Comparison of ENCODE assay signal across 9 cellular contexts in genomic region chr15:77634266-77634962, GRCh38.
DNase-seq lines count a peak whose midpoint lies in the region; ATAC-seq lines count a peak whose summit lies in the region.
"Had no signal": no experiment of that assay in that cellular context is flagged by ENCODE, and none has a peak within 500 bp of the region (broad histone marks: within the 10 kb centered on the region; RNA-seq: fewer than 3 reads in every experiment).

No MANE protein-coding gene starts in this region.

- H3K4me1 ChIP-seq in HUES48 (ENCODE audit: control insufficient read depth, insufficient read depth, low read length): peaks cover 43% of the 10 kb centered on the region

- H3K9me3 ChIP-seq in HUES48 (ENCODE audit: control insufficient read depth, insufficient read depth, low read length) (no peaks in the 10 kb centered on the region), iPS-18c (ENCODE audit: control insufficient read depth, insufficient read depth, low read length) (no peaks in the 10 kb centered on the region)
- H3K9me3 ChIP-seq: SJSA1 had no signal

- peaks cover 13% of the 10 kb centered on the region; the same call in 1 of the 2 replicates for H3K27me3 ChIP-seq in HUES48 (ENCODE audit: control insufficient read depth, insufficient read depth, low read length)

- H3K4me3 ChIP-seq in HUES48 (ENCODE audit: low read depth, low read length): peak overlapping the region; percentile 69
- H3K4me3 ChIP-seq in iPS-18c (ENCODE audit: insufficient read depth, low read depth, low read length): peak overlapping the region; percentile 22; the same call in 1 of the 2 replicates
- H3K4me3 ChIP-seq: SJSA1 had no signal

- no peak for ATAC-seq in GM19463 (IDR thresholded peaks at IDR 0.05; ENCODE audit: unreplicated experiment)

- no peaks in the 10 kb centered on the region for H3K36me3 ChIP-seq in HUES48 (ENCODE audit: control insufficient read depth, insufficient read depth, low read length)
- H3K36me3 ChIP-seq: SJSA1 had no signal

- H3K9ac ChIP-seq in HUES48 (ENCODE audit: low read depth, low read length): peak overlapping the region; percentile 39; the same call in 1 of the 2 replicates

- peak overlapping the region; percentile 75 for H3K27ac ChIP-seq in HUES48 (ENCODE audit: low read depth, low read length)
- H3K27ac ChIP-seq: SJSA1 had no signal

- peak; percentile 54 for DNase-seq in CMK (ENCODE audit: low read depth)
- DNase-seq in T follicular helper cell (ENCODE audit: low read depth): peak; percentile 25
- DNase-seq in anterior cingulate cortex (lab: John Stamatoyannopoulos, UW): peak in 43 of 58 donors; percentile 22 to 87 (median 52)
- peak; percentile 56 to 67 (median 61) for DNase-seq in stimulated activated CD4-positive, alpha-beta T cell treated with anti-CD3 and anti-CD28 coated beads, Interleukin-12 subunit alpha, Interleukin-12 subunit beta, amount 100 ng/mL, for 48 hours (ENCODE audit: low read depth in 2 of 3, low spot score in 1 of 3)
- DNase-seq in NCI-H510A treated with DMSO at 0.1 percent for 48 hours (lab: John Stamatoyannopoulos, UW): no peak
